ENCODE assay signal across 9 cellular contexts in the genomic region with DNA sequence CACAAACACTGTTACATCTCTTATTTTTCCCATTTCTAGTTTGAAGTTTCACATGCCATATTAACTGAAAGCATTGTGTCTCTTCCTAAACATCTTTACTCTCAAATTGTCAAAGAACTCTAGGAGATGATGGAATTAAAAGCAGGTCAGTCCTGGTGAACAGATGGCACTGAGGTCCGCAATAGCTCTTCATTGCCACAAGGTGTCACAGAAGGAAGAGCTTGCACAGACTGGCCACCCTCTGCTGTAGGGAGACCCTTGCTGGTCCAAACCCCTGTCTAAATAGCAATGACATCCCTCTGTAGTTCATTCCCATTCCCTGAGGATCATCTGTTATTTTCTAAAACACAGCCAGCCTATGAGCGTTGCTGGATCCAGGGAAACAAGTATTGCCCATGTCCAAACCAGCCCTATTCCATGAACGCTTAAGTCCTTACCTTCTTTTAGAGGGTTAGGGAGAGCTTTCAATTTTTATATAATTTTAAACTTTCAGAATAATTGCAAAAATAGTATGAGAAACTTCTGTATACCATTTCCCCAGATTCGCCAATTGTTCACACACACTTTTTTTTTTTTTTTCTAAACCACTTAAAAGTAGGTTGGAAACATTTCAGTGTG. TPM values are rescaled to one million over a fixed set of nuclear protein-coding genes. Genes with fewer than 3 reads are reported as not detected.
DNase-seq lines count a peak whose midpoint lies in the region; TF ChIP-seq lines count a peak whose summit lies in the region.
"Had no signal": no experiment of that assay in that cellular context is flagged by ENCODE, and none has a peak within 500 bp of the region (broad histone marks: within the 10 kb centered on the region; RNA-seq: fewer than 3 reads in every experiment).

No MANE protein-coding gene starts in this region.

- H3K36me3 ChIP-seq in HEK293 (ENCODE audit: control insufficient read depth in 2 of 2, insufficient read depth in 1 of 2, low read length in 2 of 2) = no peaks in the 10 kb centered on the region
- no peaks in the 10 kb centered on the region for H3K36me3 ChIP-seq in adrenal gland (replicated peaks in 1 of 2)
- no peaks in the 10 kb centered on the region for H3K36me3 ChIP-seq in CD4-positive, alpha-beta memory T cell (ENCODE audit: insufficient read depth, low read length)
- H3K36me3 ChIP-seq in vagina = no peaks in the 10 kb centered on the region

- H3K4me3 Mint-ChIP-seq in CD4-positive, alpha-beta memory T cell = no peak overlapping the region

- no peaks in the 10 kb centered on the region for H3K27me3 ChIP-seq in adrenal gland
- no peaks in the 10 kb centered on the region for H3K27me3 ChIP-seq in CD4-positive, alpha-beta memory T cell (ENCODE audit: insufficient read depth, low read length)
- no peaks in the 10 kb centered on the region for H3K27me3 ChIP-seq in vagina

- TF ChIP-seq POLR2A in adrenal gland (IDR thresholded peaks at IDR 0.05) = no peak
- TF ChIP-seq POLR2A in vagina (IDR thresholded peaks at IDR 0.05) = no peak

- intact Hi-C loops in adrenal gland (cut with DNase I) = loop anchor here in 1 of 2 donors (10.0 kb wide), 1 partner anchor 134 kb away; no protein-coding TSS in a partner anchor
- intact Hi-C loops in CD4-positive, alpha-beta memory T cell (cut with micrococcal nuclease) = no loop called here
- intact Hi-C loops in vagina (cut with DNase I) = no loop called here

- POLR2A ChIA-PET in HEK293 (lab: Yijun Ruan, JAX) = no interaction called here
- POLR2A ChIA-PET in CD4-positive, alpha-beta memory T cell (lab: Charles Lee; ENCODE audit: partially characterized antibody) = no interaction called here

- no peaks in the 10 kb centered on the region for H3K36me3 Mint-ChIP-seq in CD4-positive, alpha-beta memory T cell

- H3K4me1 ChIP-seq in HEK293 (ENCODE audit: control insufficient read depth, insufficient read depth, low read length) (no peaks in the 10 kb centered on the region), adrenal gland (replicated peaks in 1 of 2) (no peaks in the 10 kb centered on the region), vagina (no peaks in the 10 kb centered on the region)
- H3K4me1 ChIP-seq in CD4-positive, alpha-beta memory T cell (ENCODE audit: insufficient read depth, low read length) = no peaks in the 10 kb centered on the region

- no peaks in the 10 kb centered on the region for H3K4me1 Mint-ChIP-seq in CD4-positive, alpha-beta memory T cell

- no peak overlapping the region for H3K4me3 ChIP-seq in HEK293 (ENCODE audit: low read depth, low read length)
- H3K4me3 ChIP-seq in adrenal gland = no peak overlapping the region
- H3K4me3 ChIP-seq in CD4-positive, alpha-beta memory T cell (ENCODE audit: low read length in 2 of 2) = no peak overlapping the region
- H3K4me3 ChIP-seq in vagina = no peak overlapping the region

- H3K9me3 ChIP-seq in HEK293 (ENCODE audit: control insufficient read depth, insufficient read depth, low read depth, low read length) (no peaks in the 10 kb centered on the region), adrenal gland (replicated peaks in 1 of 3) (no peaks in the 10 kb centered on the region), vagina (no peaks in the 10 kb centered on the region)
- H3K9me3 ChIP-seq in CD4-positive, alpha-beta memory T cell (ENCODE audit: control insufficient read depth in 1 of 2, low read length in 2 of 2) = no peaks in the 10 kb centered on the region

- WGBS in adrenal gland, 4 donors = 87 to 91% (median 90%) methylated on average over 4 of the region's 4 CpGs

- CTCF ChIA-PET in HEK293 (lab: Yijun Ruan, JAX) = interaction anchor here (0.6 to 2.9 kb wide), 31 partner anchors 8 to 1851 kb away, joined by 3 to 52 read pairs (median 4); a partner anchor contains a TSS
- CTCF ChIA-PET in CD4-positive, alpha-beta memory T cell (lab: Charles Lee; ENCODE audit: partially characterized antibody) = interaction anchor here (1.0 to 2.1 kb wide), 8 partner anchors 9 to 122 kb away, joined by 3 to 11 read pairs (median 4); no protein-coding TSS in a partner anchor

- no peak overlapping the region for H3K27ac ChIP-seq in 22Rv1
- no peak overlapping the region for H3K27ac ChIP-seq in HEK293 (ENCODE audit: extremely low read depth, low read depth, low read length)
- H3K27ac ChIP-seq in adrenal gland = no peak overlapping the region
- H3K27ac ChIP-seq in CD4-positive, alpha-beta memory T cell (ENCODE audit: low read depth, low read length) = no peak overlapping the region
- H3K27ac ChIP-seq in vagina = no peak overlapping the region
- H3K27ac ChIP-seq: epithelial cell of prostate had no signal

- no peak overlapping the region for H3K27ac Mint-ChIP-seq in CD4-positive, alpha-beta memory T cell

- DNase-seq in GM03348 (ENCODE audit: low spot score) (peak; percentile 35), NAMALWA (ENCODE audit: low spot score) (peak; percentile 57), adrenal gland (peak in 1 of 7 donors; percentile 10), lung microvascular endothelial cell (ENCODE audit: low read depth in 2 of 2) (peak; percentile 49 to 65), vagina (ENCODE audit: extremely low spot score in 2 of 2) (no peak)
- DNase-seq in CD4-positive, alpha-beta memory T cell = no peak

- TF ChIP-seq CTCF in 22Rv1 (IDR thresholded peaks at IDR 0.05) (peak; percentile 77), HEK293 (tag by site-specific recombination; IDR thresholded peaks at IDR 0.05) (no peak), adrenal gland (IDR thresholded peaks at IDR 0.05) (peak in 5 of 6 experiments; percentile 9 to 38 (median 25)), vagina (IDR thresholded peaks at IDR 0.05) (no peak)

- H3K27me3 Mint-ChIP-seq in CD4-positive, alpha-beta memory T cell = peaks cover under 1% of the 10 kb centered on the region in 2 donors

- H3K9me3 Mint-ChIP-seq in CD4-positive, alpha-beta memory T cell = no peaks in the 10 kb centered on the region

TF ChIP-seq in HEK293, 187 proteins besides CTCF, POLR2A, EP300 and RAD21 (continues in another document):
- TF ChIP-seq TCF7L2 (IDR thresholded peaks at IDR 0.05; ENCODE audit: borderline replicate concordance, low read depth, low read length) = no peak
- TF ChIP-seq, protein P1, sequence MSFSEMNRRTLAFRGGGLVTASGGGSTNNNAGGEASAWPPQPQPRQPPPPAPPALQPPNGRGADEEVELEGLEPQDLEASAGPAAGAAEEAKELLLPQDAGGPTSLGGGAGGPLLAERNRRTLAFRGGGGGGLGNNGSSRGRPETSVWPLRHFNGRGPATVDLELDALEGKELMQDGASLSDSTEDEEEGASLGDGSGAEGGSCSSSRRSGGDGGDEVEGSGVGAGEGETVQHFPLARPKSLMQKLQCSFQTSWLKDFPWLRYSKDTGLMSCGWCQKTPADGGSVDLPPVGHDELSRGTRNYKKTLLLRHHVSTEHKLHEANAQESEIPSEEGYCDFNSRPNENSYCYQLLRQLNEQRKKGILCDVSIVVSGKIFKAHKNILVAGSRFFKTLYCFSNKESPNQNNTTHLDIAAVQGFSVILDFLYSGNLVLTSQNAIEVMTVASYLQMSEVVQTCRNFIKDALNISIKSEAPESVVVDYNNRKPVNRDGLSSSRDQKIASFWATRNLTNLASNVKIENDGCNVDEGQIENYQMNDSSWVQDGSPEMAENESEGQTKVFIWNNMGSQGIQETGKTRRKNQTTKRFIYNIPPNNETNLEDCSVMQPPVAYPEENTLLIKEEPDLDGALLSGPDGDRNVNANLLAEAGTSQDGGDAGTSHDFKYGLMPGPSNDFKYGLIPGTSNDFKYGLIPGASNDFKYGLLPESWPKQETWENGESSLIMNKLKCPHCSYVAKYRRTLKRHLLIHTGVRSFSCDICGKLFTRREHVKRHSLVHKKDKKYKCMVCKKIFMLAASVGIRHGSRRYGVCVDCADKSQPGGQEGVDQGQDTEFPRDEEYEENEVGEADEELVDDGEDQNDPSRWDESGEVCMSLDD (tag by site-specific recombination; IDR thresholded peaks at IDR 0.05) = no peak
- TF ChIP-seq, protein P2, sequence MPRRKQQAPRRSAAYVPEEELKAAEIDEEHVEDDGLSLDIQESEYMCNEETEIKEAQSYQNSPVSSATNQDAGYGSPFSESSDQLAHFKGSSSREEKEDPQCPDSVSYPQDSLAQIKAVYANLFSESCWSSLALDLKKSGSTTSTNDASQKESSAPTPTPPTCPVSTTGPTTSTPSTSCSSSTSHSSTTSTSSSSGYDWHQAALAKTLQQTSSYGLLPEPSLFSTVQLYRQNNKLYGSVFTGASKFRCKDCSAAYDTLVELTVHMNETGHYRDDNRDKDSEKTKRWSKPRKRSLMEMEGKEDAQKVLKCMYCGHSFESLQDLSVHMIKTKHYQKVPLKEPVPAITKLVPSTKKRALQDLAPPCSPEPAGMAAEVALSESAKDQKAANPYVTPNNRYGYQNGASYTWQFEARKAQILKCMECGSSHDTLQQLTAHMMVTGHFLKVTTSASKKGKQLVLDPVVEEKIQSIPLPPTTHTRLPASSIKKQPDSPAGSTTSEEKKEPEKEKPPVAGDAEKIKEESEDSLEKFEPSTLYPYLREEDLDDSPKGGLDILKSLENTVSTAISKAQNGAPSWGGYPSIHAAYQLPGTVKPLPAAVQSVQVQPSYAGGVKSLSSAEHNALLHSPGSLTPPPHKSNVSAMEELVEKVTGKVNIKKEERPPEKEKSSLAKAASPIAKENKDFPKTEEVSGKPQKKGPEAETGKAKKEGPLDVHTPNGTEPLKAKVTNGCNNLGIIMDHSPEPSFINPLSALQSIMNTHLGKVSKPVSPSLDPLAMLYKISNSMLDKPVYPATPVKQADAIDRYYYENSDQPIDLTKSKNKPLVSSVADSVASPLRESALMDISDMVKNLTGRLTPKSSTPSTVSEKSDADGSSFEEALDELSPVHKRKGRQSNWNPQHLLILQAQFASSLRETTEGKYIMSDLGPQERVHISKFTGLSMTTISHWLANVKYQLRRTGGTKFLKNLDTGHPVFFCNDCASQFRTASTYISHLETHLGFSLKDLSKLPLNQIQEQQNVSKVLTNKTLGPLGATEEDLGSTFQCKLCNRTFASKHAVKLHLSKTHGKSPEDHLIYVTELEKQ (tag by site-specific recombination; IDR thresholded peaks at IDR 0.05; ENCODE audit: borderline replicate concordance) = no peak
- TF ChIP-seq ZNF37A (tag by site-specific recombination; IDR thresholded peaks at IDR 0.05) = no peak
- TF ChIP-seq SETDB1 (IDR thresholded peaks at IDR 0.05; ENCODE audit: insufficient read length, low read length) = no peak
- no peak for TF ChIP-seq ZNF544 (tag by site-specific recombination; IDR thresholded peaks at IDR 0.05)
- no peak for TF ChIP-seq OSR2 (tag by site-specific recombination; IDR thresholded peaks at IDR 0.05)
- no peak for TF ChIP-seq ZNF768 (tag by site-specific recombination; IDR thresholded peaks at IDR 0.05)
- no peak for TF ChIP-seq EGR2 (tag by site-specific recombination; IDR thresholded peaks at IDR 0.05; ENCODE audit: low read depth)
- no peak for TF ChIP-seq ZNF302 (tag by site-specific recombination; IDR thresholded peaks at IDR 0.05; ENCODE audit: low read depth)
- TF ChIP-seq ZNF654 (tag by site-specific recombination; IDR thresholded peaks at IDR 0.05; ENCODE audit: low read depth) = peak; percentile 34

RNA-seq across cellular contexts. Expression of a gene that starts 10.1 kb away (rescaled TPM):
- total RNA-seq in adrenal gland (10 to 100 TPM; 39.2 to 82.5 (median 54.0) TPM), lung microvascular endothelial cell (40.3 and 48.0 TPM in 2 replicates), vagina (67.8 TPM)
- polyA plus RNA-seq in adrenal gland = 100 to 1,000 TPM in 1 of 3 donors, 10 to 100 TPM in 2; 35.5 to 125 (median 44.5) TPM
- 10 to 100 TPM; 53.0 to 54.7 TPM for total RNA-seq in CD4-positive, alpha-beta memory T cell
- polyA plus RNA-seq in CD4-positive, alpha-beta memory T cell = 10 to 100 TPM; 73.3 to 87.1 TPM

Comparison
In these comparisons a context has a peak if more than half of its experiments do, and no peak if none do; other contexts are left out.
1. CTCF ChIP-seq: peak in 22Rv1 (single experiment) and adrenal gland (5 of 6); none in HEK293 (single experiment) and vagina (0 of 3).
2. DNase-seq: peak in GM03348 (single experiment), NAMALWA (single experiment) and lung microvascular endothelial cell (2 of 2); none in CD4-positive, alpha-beta memory T cell (0 of 5) and vagina (0 of 2).